Comparison of ENCODE assay signal across 25 cellular contexts in the genomic region with DNA sequence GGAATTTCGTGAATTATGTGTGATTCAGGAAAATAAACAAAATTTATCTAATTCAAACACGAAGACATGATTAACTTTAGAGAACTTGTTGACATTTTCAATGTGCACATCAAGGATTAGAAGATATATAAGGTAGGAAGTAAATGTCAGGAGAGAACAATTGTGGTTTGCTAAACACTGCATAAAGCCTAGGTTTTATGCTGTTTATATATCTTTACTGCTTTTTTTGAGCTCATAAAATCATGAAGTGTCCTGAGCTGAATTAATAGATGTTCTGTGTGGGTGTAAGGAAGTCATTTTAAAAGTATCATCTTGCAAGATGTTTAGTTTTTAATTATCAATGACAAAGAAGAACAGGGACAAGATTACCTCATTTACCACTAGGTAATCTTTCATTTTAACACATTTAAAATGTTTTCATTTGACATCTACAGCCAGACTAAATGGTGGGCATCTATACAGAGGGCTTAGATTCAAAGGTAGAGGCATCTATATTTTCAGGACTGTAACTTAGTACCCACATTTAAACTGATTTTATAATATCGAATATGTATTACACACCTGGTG.
DNase-seq lines count a peak whose midpoint lies in the region; ATAC-seq, FAIRE-seq and TF ChIP-seq lines count a peak whose summit lies in the region.
"Had no signal": no experiment of that assay in that cellular context is flagged by ENCODE, and none has a peak within 500 bp of the region (broad histone marks: within the 10 kb centered on the region; RNA-seq: fewer than 3 reads in every experiment).

No MANE protein-coding gene starts in this region.

- H3K9me3 Mint-ChIP-seq in nephron progenitor cell = peaks cover 16% of the 10 kb centered on the region
- H3K9me3 Mint-ChIP-seq: CD4-positive, alpha-beta T cell had no signal

- no peak overlapping the region for H3K4me3 Mint-ChIP-seq in nephron progenitor cell
- H3K4me3 Mint-ChIP-seq: CD4-positive, alpha-beta T cell had no signal

- FAIRE-seq in A549 (lab: Jason Lieb, UNC) = peak; percentile 73
- FAIRE-seq in endometrium (lab: Jason Lieb, UNC) = peak; percentile 98
- FAIRE-seq: G401.6, GM12891, GM19239 had no signal

- no peaks in the 10 kb centered on the region for H3K9me3 ChIP-seq in A549
- no peaks in the 10 kb centered on the region for H3K9me3 ChIP-seq in Peyer's patch
- H3K9me3 ChIP-seq: BLaER1 treated with 17β-estradiol and CSF1 and Interleukin-3, amounts not matched to agents 10 nM and 100 nM; MG63; SK-N-SH had no signal

- DNase-seq in A549 (ENCODE audit: low read depth in 1 of 2, low spot score in 1 of 2) (no peak), M059J (ENCODE audit: low read depth) (peak; percentile 7), nephron progenitor cell (no peak), Peyer's patch (no peak), NCI-H1048 (lab: John Stamatoyannopoulos, UW) (no peak), glomerular visceral epithelial cell (ENCODE audit: extremely low spot score) (no peak)
- DNase-seq in stimulated activated CD4-positive, alpha-beta T cell treated with anti-CD3 and anti-CD28 coated beads, Interleukin-4, amount 100 ng/mL, for 24 hours = no peak
- DNase-seq: 8988T; AML-193; CD4-positive, alpha-beta T cell; DMS53; KBM-7; MG63; NCI-H1417; NCI-H1694; NCI-H2081; NCI-H2227 treated with DMSO at 0.1 percent for 48 hours; NCI-H69; SK-N-SH; SW 1271 had no signal

- TF ChIP-seq RAD21 in A549 (conservative IDR thresholded peaks at IDR 0.05 in 1 of 2, IDR thresholded peaks at IDR 0.05 in 1 of 2) = no peak

- no peaks in the 10 kb centered on the region for H3K36me3 Mint-ChIP-seq in nephron progenitor cell (ENCODE audit: low read depth)

- POLR2A ChIA-PET in A549 (lab: Yijun Ruan, JAX) = no interaction called here

- WGBS in A549 (ENCODE audit: missing lambda C conversion rate) = 6% methylated on average over 3 of the region's 3 CpGs

- peak overlapping the region; percentile 7 for H3K27ac Mint-ChIP-seq in nephron progenitor cell
- H3K27ac Mint-ChIP-seq: CD4-positive, alpha-beta T cell had no signal

- H3K27ac ChIP-seq in A549 (no peak overlapping the region), Peyer's patch (no peak overlapping the region)
- H3K27ac ChIP-seq: BLaER1 treated with 17β-estradiol and CSF1 and Interleukin-3, amounts not matched to agents 10 nM and 100 nM had no signal

- H3K4me1 Mint-ChIP-seq in nephron progenitor cell = peaks cover 24% of the 10 kb centered on the region

- TF ChIP-seq EP300 in A549 (IDR thresholded peaks at IDR 0.05) = no peak

- TF ChIP-seq CTCF in A549 (IDR thresholded peaks at IDR 0.05) (no peak), nephron progenitor cell (IDR thresholded peaks at IDR 0.05) (no peak), Peyer's patch (IDR thresholded peaks at IDR 0.05) (no peak)

- H3K27me3 Mint-ChIP-seq in nephron progenitor cell (ENCODE audit: low read depth, poor library complexity) = no peaks in the 10 kb centered on the region
- H3K27me3 Mint-ChIP-seq: CD4-positive, alpha-beta T cell had no signal

- H3K27me3 ChIP-seq in Peyer's patch = no peaks in the 10 kb centered on the region
- H3K27me3 ChIP-seq: BLaER1 treated with 17β-estradiol and CSF1 and Interleukin-3, amounts not matched to agents 10 nM and 100 nM had no signal

- CTCF ChIA-PET in A549 (lab: Yijun Ruan, JAX) = no interaction called here

- H3K4me2 ChIP-seq in A549 = 0 out of 3 replicates have a peak overlapping the region, but pooled peaks have one; percentile 6
- H3K4me2 ChIP-seq: BLaER1 treated with 17β-estradiol and CSF1 and Interleukin-3, amounts not matched to agents 10 nM and 100 nM; SK-N-SH had no signal

- H3K4me1 ChIP-seq in A549 = no peaks in the 10 kb centered on the region
- H3K4me1 ChIP-seq in Peyer's patch = no peaks in the 10 kb centered on the region
- H3K4me1 ChIP-seq: BLaER1 treated with 17β-estradiol and CSF1 and Interleukin-3, amounts not matched to agents 10 nM and 100 nM had no signal

- H3K36me3 ChIP-seq in Peyer's patch = no peaks in the 10 kb centered on the region
- H3K36me3 ChIP-seq: BLaER1 treated with 17β-estradiol and CSF1 and Interleukin-3, amounts not matched to agents 10 nM and 100 nM; MG63 had no signal

- H3K4me3 ChIP-seq in A549 (no peak overlapping the region), Peyer's patch (no peak overlapping the region)
- H3K4me3 ChIP-seq: BLaER1 treated with 17β-estradiol and CSF1 and Interleukin-3, amounts not matched to agents 10 nM and 100 nM; MG63 had no signal

- TF ChIP-seq POLR2A in A549 (IDR thresholded peaks at IDR 0.05; ENCODE audit: low read length) (no peak), Peyer's patch (IDR thresholded peaks at IDR 0.05) (no peak)

- ATAC-seq in A549 = no peak

TF ChIP-seq in A549, 52 proteins besides CTCF, POLR2A, EP300 and RAD21:
- TF ChIP-seq NPAS2 (CRISPR knock-in tag; IDR thresholded peaks at IDR 0.05; ENCODE audit: borderline replicate concordance) = no peak
- no peak for TF ChIP-seq FOXS1 (CRISPR knock-in tag; IDR thresholded peaks at IDR 0.05)
- TF ChIP-seq REST (IDR thresholded peaks at IDR 0.05) = no peak
- TF ChIP-seq ZNF302 (CRISPR knock-in tag; IDR thresholded peaks at IDR 0.05) = no peak
- no peak for TF ChIP-seq POLR2AphosphoS2 (conservative IDR thresholded peaks at IDR 0.05; ENCODE audit: low read length)
- no peak for TF ChIP-seq HOXB13 (CRISPR knock-in tag; IDR thresholded peaks at IDR 0.05; ENCODE audit: low read depth)
- no peak for TF ChIP-seq EHMT2 (IDR thresholded peaks at IDR 0.05; ENCODE audit: low read depth)
- TF ChIP-seq, protein P1, sequence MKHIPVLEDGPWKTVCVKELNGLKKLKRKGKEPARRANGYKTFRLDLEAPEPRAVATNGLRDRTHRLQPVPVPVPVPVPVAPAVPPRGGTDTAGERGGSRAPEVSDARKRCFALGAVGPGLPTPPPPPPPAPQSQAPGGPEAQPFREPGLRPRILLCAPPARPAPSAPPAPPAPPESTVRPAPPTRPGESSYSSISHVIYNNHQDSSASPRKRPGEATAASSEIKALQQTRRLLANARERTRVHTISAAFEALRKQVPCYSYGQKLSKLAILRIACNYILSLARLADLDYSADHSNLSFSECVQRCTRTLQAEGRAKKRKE (CRISPR knock-in tag; IDR thresholded peaks at IDR 0.05; ENCODE audit: low read depth) = no peak
- no peak for TF ChIP-seq PHF8 (IDR thresholded peaks at IDR 0.05; ENCODE audit: borderline replicate concordance, low read depth)
- no peak for TF ChIP-seq HES2 (IDR thresholded peaks at IDR 0.05)
